19 cellular contexts compared by ENCODE assay signal in the genomic region with DNA sequence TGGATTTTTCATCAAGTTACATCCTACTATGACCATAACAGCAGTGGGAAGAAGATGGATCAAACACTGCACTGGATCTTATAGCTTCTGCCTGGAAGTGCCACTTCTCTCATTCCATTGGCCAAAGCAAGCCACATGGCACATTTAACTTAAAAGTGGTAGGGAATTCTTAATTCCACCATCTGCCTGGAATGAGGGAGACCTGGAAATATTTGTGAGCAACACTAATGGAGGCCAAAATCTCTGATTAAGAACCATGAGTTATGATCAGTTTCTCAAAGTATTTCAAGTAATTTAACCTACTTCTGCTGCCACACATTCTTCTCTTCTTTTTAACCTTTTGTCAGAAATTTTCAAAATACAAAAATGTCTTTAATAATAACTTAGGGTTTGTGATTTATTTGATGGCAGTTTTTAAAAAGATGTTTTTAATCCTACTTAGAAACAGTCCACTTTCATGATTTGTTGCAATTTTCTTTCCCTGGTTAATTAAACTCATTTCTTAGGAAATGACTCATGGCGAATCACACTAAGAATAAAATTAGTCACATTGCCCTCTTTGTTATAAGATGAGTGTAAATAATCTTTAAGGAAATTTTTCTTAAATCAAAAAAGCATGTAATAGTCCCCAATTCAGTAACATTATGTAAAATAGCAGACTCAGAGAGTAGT.
A peak's percentile ranks its signal among the peaks of the same experiment; 100 is the strongest.
DNase-seq lines count a peak whose midpoint lies in the region; ATAC-seq and TF ChIP-seq lines count a peak whose summit lies in the region.
"Had no signal": no experiment of that assay in that cellular context is flagged by ENCODE, and none has a peak within 500 bp of the region (broad histone marks: within the 10 kb centered on the region; RNA-seq: fewer than 3 reads in every experiment).

No MANE protein-coding gene starts in this region.

- CTCF ChIA-PET in A673 (lab: Charles Lee) = no interaction called here

- H3K4me3 ChIP-seq in A673 (ENCODE audit: low read depth, low read length, poor library complexity, severe bottlenecking) (no peak overlapping the region), adipocyte (ENCODE audit: low read length) (no peak overlapping the region), fibroblast of mammary gland (ENCODE audit: control insufficient read depth, low read depth, low read length) (no peak overlapping the region)
- H3K4me3 ChIP-seq: esophagus squamous epithelium, thyroid gland had no signal

- BruUV-seq in A673 (replicated peaks; lab: Mats Ljungman, UMichigan) = no TSS peak

- H3K9me3 ChIP-seq in A673 (ENCODE audit: low read depth, low read length, poor library complexity, severe bottlenecking) = peaks cover 4% of the 10 kb centered on the region
- no peaks in the 10 kb centered on the region for H3K9me3 ChIP-seq in adipocyte (ENCODE audit: control insufficient read depth, low read length)
- H3K9me3 ChIP-seq: esophagus squamous epithelium, thyroid gland had no signal

- H3K27ac ChIP-seq in A673 (ENCODE audit: low read depth, low read length, poor library complexity, severe bottlenecking) = no peak overlapping the region
- H3K27ac ChIP-seq: esophagus squamous epithelium, thyroid gland had no signal

- ATAC-seq in GM21528 (IDR thresholded peaks at IDR 0.05; ENCODE audit: low FRiP score, unreplicated experiment) = no peak

- intact Hi-C loops in A673 (cut with micrococcal nuclease; ENCODE audit: unreplicated experiment) = loop anchor here (10.0 kb wide), 1 partner anchor 253 kb away; no protein-coding TSS in a partner anchor

- TF ChIP-seq CTCF in A673 (conservative IDR thresholded peaks at IDR 0.05; ENCODE audit: low read depth, low read length) (no peak), fibroblast of mammary gland (conservative IDR thresholded peaks at IDR 0.05; ENCODE audit: control insufficient read depth, insufficient read depth, low read depth, low read length) (no peak), GM13976 (IDR thresholded peaks at IDR 0.05; ENCODE audit: borderline replicate concordance, control extremely low read depth, extremely low read depth, insufficient read depth, missing control alignments) (no peak)

- POLR2A ChIA-PET in A673 (lab: Charles Lee; ENCODE audit: low non-redundant PET) = no interaction called here

- peaks cover 68% of the 10 kb centered on the region for H3K27me3 ChIP-seq in A673 (replicated peaks; ENCODE audit: insufficient read depth, low read depth, low read length, poor library complexity)
- no peaks in the 10 kb centered on the region for H3K27me3 ChIP-seq in adipocyte (replicated peaks; ENCODE audit: control insufficient read depth, insufficient read depth, low read length)
- H3K27me3 ChIP-seq: esophagus squamous epithelium, thyroid gland had no signal

- H3K36me3 ChIP-seq in A673 (ENCODE audit: insufficient read depth, low read length, poor library complexity, severe bottlenecking) (no peaks in the 10 kb centered on the region), adipocyte (ENCODE audit: control insufficient read depth, insufficient read depth, low read length, severe bottlenecking) (no peaks in the 10 kb centered on the region)
- H3K36me3 ChIP-seq: esophagus squamous epithelium, thyroid gland had no signal

- in situ Hi-C loops in GM13976 (cut with MboI; ENCODE audit: low sequenced_read_pairs, unreplicated experiment) = no loop called here

- no peak overlapping the region for H3K9ac ChIP-seq in adipocyte (ENCODE audit: low read length)

- H3K4me1 ChIP-seq in A673 (ENCODE audit: insufficient read depth, low read length, poor library complexity, severe bottlenecking) (no peaks in the 10 kb centered on the region), adipocyte (ENCODE audit: control insufficient read depth, insufficient read depth, low read length) (no peaks in the 10 kb centered on the region)
- H3K4me1 ChIP-seq: esophagus squamous epithelium, thyroid gland had no signal

- peak; percentile 7 for DNase-seq in A673 (ENCODE audit: low spot score)
- DNase-seq in ELR (ENCODE audit: low read depth) = peak; percentile 27
- peak; percentile 8 for DNase-seq in adipocyte (ENCODE audit: low read depth)
- peak; percentile 53 for DNase-seq in fibroblast of mammary gland (ENCODE audit: low read depth)
- DNase-seq in stimulated activated CD8-positive, alpha-beta memory T cell treated with anti-CD3 and anti-CD28 coated beads, Interleukin-4, amount 100 ng/mL, for 48 hours = no peak
- no peak for DNase-seq in stimulated activated CD4-positive, alpha-beta T cell treated with anti-CD3 and anti-CD28 coated beads, Interleukin-15, amount 100 ng/mL, for 24 hours
- no peak for DNase-seq in GM13976 (ENCODE audit: low spot score)
- DNase-seq: activated T-cell treated with anti-CD3 and anti-CD28 coated beads, Interleukin-2, amount 50 U/mL, for 4 hours; esophagus squamous epithelium; Karpas-422; NCI-H1092 treated with DMSO at 0.1 percent for 48 hours; NCI-H2081; NCI-H510A treated with DMSO at 0.1 percent for 48 hours; occipital lobe; retina; Right ventricle myocardium superior; T-helper 1 cell; thyroid gland had no signal

Comparison
In these comparisons a context has a peak if more than half of its experiments do, and no peak if none do; other contexts are left out.
1. DNase-seq: peak in A673 (single experiment), ELR (single experiment), adipocyte (single experiment) and fibroblast of mammary gland (single experiment); none in stimulated activated CD8-positive, alpha-beta memory T cell treated with anti-CD3 and anti-CD28 coated beads, Interleukin-4, amount 100 ng/mL, for 48 hours (single experiment), stimulated activated CD4-positive, alpha-beta T cell treated with anti-CD3 and anti-CD28 coated beads, Interleukin-15, amount 100 ng/mL, for 24 hours (single experiment) and GM13976 (single experiment).